ENCODE assay signal across 20 cellular contexts in genomic region chr11:70662691-70663098, GRCh38.
DNase-seq lines count a peak whose midpoint lies in the region; ATAC-seq and TF ChIP-seq lines count a peak whose summit lies in the region.
"Had no signal": no experiment of that assay in that cellular context is flagged by ENCODE, and none has a peak within 500 bp of the region (broad histone marks: within the 10 kb centered on the region; RNA-seq: fewer than 3 reads in every experiment).

No MANE protein-coding gene starts in this region.

- no peaks in the 10 kb centered on the region for H3K36me3 ChIP-seq in ACC112 (ENCODE audit: insufficient read depth, low read length)
- no peaks in the 10 kb centered on the region for H3K36me3 ChIP-seq in fibroblast of lung (ENCODE audit: control insufficient read depth, insufficient read depth, low read length)
- H3K36me3 ChIP-seq in vagina: no peaks in the 10 kb centered on the region
- no peaks in the 10 kb centered on the region for H3K36me3 ChIP-seq in heart right ventricle

- DNase-seq in RPMI7951 (ENCODE audit: low read depth) (peak; percentile 52), fibroblast of lung (ENCODE audit: low read depth in 2 of 2) (no peak), nephron progenitor cell (peak; percentile 36), HT-29 (ENCODE audit: low spot score) (no peak), vagina (ENCODE audit: extremely low spot score in 2 of 2) (no peak), heart right ventricle (no peak)
- no peak for DNase-seq in naive thymus-derived CD8-positive, alpha-beta T cell
- DNase-seq: activated CD4-positive, alpha-beta memory T cell treated with anti-CD3 and anti-CD28 coated beads, Interleukin-2, amount 10 ng/mL, durations not matched to agents 7 days and 5 days; CD4-positive, CD25-positive, alpha-beta regulatory T cell; HFFc6; naive B cell; NCI-H1436; NCI-H226 had no signal

- H2AFZ ChIP-seq in ACC112 (ENCODE audit: low read length, unreplicated experiment): peak overlapping the region; percentile 53
- no peak overlapping the region for H2AFZ ChIP-seq in fibroblast of lung (ENCODE audit: low read length)

- 8 to 12% methylated on average over 15 of the region's 15 CpGs for WGBS in heart right ventricle, 2 donors

- TF ChIP-seq POLR2A in vagina (IDR thresholded peaks at IDR 0.05): no peak

- H3K4me3 ChIP-seq in ACC112 (ENCODE audit: low read depth, low read length) (peak overlapping the region; percentile 73), fibroblast of lung (replicated peaks in 1 of 4; ENCODE audit: control extremely low read depth in 1 of 4, insufficient read depth in 1 of 4, low read depth in 3 of 4, low read length in 4 of 4) (no peak overlapping the region), vagina (peak overlapping the region in 1 of 2 donors; percentile 34), heart right ventricle (peak overlapping the region in 3 of 10 donors; percentile 49 to 50 (median 50))
- H3K4me3 ChIP-seq: A549 had no signal

- no peak overlapping the region for H3K9ac ChIP-seq in fibroblast of lung (ENCODE audit: insufficient read depth, low read length)

- H3K4me2 ChIP-seq in fibroblast of lung (ENCODE audit: extremely low read depth, insufficient read depth, low read length): peak overlapping the region; percentile 13
- H3K4me2 ChIP-seq: A549 had no signal

- H3K9me3 ChIP-seq in fibroblast of lung (ENCODE audit: control insufficient read depth, insufficient read depth, low read depth, low read length): no peaks in the 10 kb centered on the region
- H3K9me3 ChIP-seq in vagina: no peaks in the 10 kb centered on the region
- H3K9me3 ChIP-seq in heart right ventricle: no peaks in the 10 kb centered on the region
- H3K9me3 ChIP-seq: A549 had no signal

- no peak for ATAC-seq in naive thymus-derived CD8-positive, alpha-beta T cell
- no peak for ATAC-seq in heart right ventricle
- ATAC-seq: A549, Right ventricle myocardium inferior had no signal

- no peak overlapping the region for H3K27ac Mint-ChIP-seq in nephron progenitor cell
- H3K27ac Mint-ChIP-seq in naive thymus-derived CD8-positive, alpha-beta T cell: no peak overlapping the region
- H3K27ac Mint-ChIP-seq: activated CD4-positive, alpha-beta memory T cell treated with anti-CD3 and anti-CD28 coated beads, Interleukin-2, amount 10 ng/mL, durations not matched to agents 7 days and 5 days; activated T-helper 2 cell treated with anti-CD3 and anti-CD28 coated beads, Interferon-gamma antibody, Interleukin-2, Interleukin-4, amounts not matched to agents 10 μg/mL and 5 μg/mL and 100 μg/mL, durations not matched to agents 14 hours and 24 hours and 36 hours; CD4-positive, CD25-positive, alpha-beta regulatory T cell; HFFc6; stimulated activated naive CD8-positive, alpha-beta T cell treated with anti-CD3 and anti-CD28 coated beads, Interleukin-15, Interleukin-2, amounts not matched to agents 100 ng/mL and 50 ng/mL, for 24 hours had no signal

- H3K4me1 Mint-ChIP-seq in nephron progenitor cell: peaks cover 34% of the 10 kb centered on the region
- peaks cover 0 to 5% (median 4%) of the 10 kb centered on the region in 4 donors for H3K4me1 Mint-ChIP-seq in naive thymus-derived CD8-positive, alpha-beta T cell
- H3K4me1 Mint-ChIP-seq: activated CD4-positive, alpha-beta memory T cell treated with anti-CD3 and anti-CD28 coated beads, Interleukin-2, amount 10 ng/mL, durations not matched to agents 7 days and 5 days; CD4-positive, CD25-positive, alpha-beta regulatory T cell had no signal

- H3K36me3 Mint-ChIP-seq in nephron progenitor cell (ENCODE audit: low read depth): no peaks in the 10 kb centered on the region
- H3K36me3 Mint-ChIP-seq in naive thymus-derived CD8-positive, alpha-beta T cell: no peaks in the 10 kb centered on the region
- H3K36me3 Mint-ChIP-seq: CD4-positive, CD25-positive, alpha-beta regulatory T cell; naive B cell had no signal

- POLR2A ChIA-PET in naive thymus-derived CD8-positive, alpha-beta T cell (lab: Charles Lee): no interaction called here

- peaks cover 10% of the 10 kb centered on the region for H3K4me1 ChIP-seq in ACC112 (ENCODE audit: control insufficient read depth, insufficient read depth, low read length, unreplicated experiment)
- H3K4me1 ChIP-seq in fibroblast of lung (ENCODE audit: control insufficient read depth, extremely low read depth, insufficient read depth, low read length): no peaks in the 10 kb centered on the region
- peaks cover 10% of the 10 kb centered on the region for H3K4me1 ChIP-seq in vagina
- H3K4me1 ChIP-seq in heart right ventricle: peaks cover 3 to 17% (median 13%) of the 10 kb centered on the region in 9 donors
- H3K4me1 ChIP-seq: A549 had no signal

- no peaks in the 10 kb centered on the region for H4K20me1 ChIP-seq in fibroblast of lung (ENCODE audit: control insufficient read depth, extremely low read depth, insufficient read depth, low read length)

- TF ChIP-seq CTCF in fibroblast of lung (conservative IDR thresholded peaks at IDR 0.05 in 1 of 2, IDR thresholded peaks at IDR 0.05 in 1 of 2; ENCODE audit: low read depth in 1 of 2, low read length in 2 of 2) (no peak), nephron progenitor cell (IDR thresholded peaks at IDR 0.05) (no peak), vagina (IDR thresholded peaks at IDR 0.05) (no peak), heart right ventricle (IDR thresholded peaks at IDR 0.05) (no peak)

- no peaks in the 10 kb centered on the region for H3K27me3 ChIP-seq in ACC112 (ENCODE audit: insufficient read depth, low read length)
- H3K27me3 ChIP-seq in fibroblast of lung (ENCODE audit: control insufficient read depth, insufficient read depth, low read length): peaks cover 2% of the 10 kb centered on the region
- peaks cover 5% of the 10 kb centered on the region for H3K27me3 ChIP-seq in vagina
- peaks cover 13 to 88% (median 65%) of the 10 kb centered on the region in 7 donors for H3K27me3 ChIP-seq in heart right ventricle

- H3K27me3 Mint-ChIP-seq in nephron progenitor cell (ENCODE audit: low read depth, poor library complexity): peaks cover 69% of the 10 kb centered on the region
- H3K27me3 Mint-ChIP-seq in naive thymus-derived CD8-positive, alpha-beta T cell: peaks cover 22 to 70% (median 37%) of the 10 kb centered on the region in 5 donors

- intact Hi-C loops in vagina (cut with DNase I): no loop called here
- intact Hi-C loops in heart right ventricle (cut with DNase I): no loop called here

- peak overlapping the region; percentile 63 for H3K4me3 Mint-ChIP-seq in nephron progenitor cell
- no peak overlapping the region for H3K4me3 Mint-ChIP-seq in naive thymus-derived CD8-positive, alpha-beta T cell
- H3K4me3 Mint-ChIP-seq: activated CD4-positive, alpha-beta memory T cell treated with anti-CD3 and anti-CD28 coated beads, Interleukin-2, amount 10 ng/mL, durations not matched to agents 7 days and 5 days; CD4-positive, CD25-positive, alpha-beta regulatory T cell; central memory CD8-positive, alpha-beta T cell; naive B cell; stimulated activated naive CD8-positive, alpha-beta T cell treated with anti-CD3 and anti-CD28 coated beads, Interleukin-15, Interleukin-2, amounts not matched to agents 100 ng/mL and 50 ng/mL, for 24 hours had no signal

- no peaks in the 10 kb centered on the region for H3K9me3 Mint-ChIP-seq in nephron progenitor cell
- H3K9me3 Mint-ChIP-seq in naive thymus-derived CD8-positive, alpha-beta T cell: peaks cover 0 to 10% (median 0%) of the 10 kb centered on the region in 9 donors
- H3K9me3 Mint-ChIP-seq: activated CD4-positive, alpha-beta memory T cell treated with anti-CD3 and anti-CD28 coated beads, Interleukin-2, amount 10 ng/mL, durations not matched to agents 7 days and 5 days; activated T-helper 2 cell treated with anti-CD3 and anti-CD28 coated beads, Interferon-gamma antibody, Interleukin-2, Interleukin-4, amounts not matched to agents 10 μg/mL and 5 μg/mL and 100 μg/mL, durations not matched to agents 14 hours and 24 hours and 36 hours; central memory CD8-positive, alpha-beta T cell had no signal

- H3K27ac ChIP-seq in ACC112 (ENCODE audit: low read depth, low read length): no peak overlapping the region
- H3K27ac ChIP-seq in fibroblast of lung (ENCODE audit: insufficient read depth, low read length): no peak overlapping the region
- no peak overlapping the region for H3K27ac ChIP-seq in vagina
- no peak overlapping the region for H3K27ac ChIP-seq in heart right ventricle
- H3K27ac ChIP-seq: A549, VCaP had no signal

- H3K79me2 ChIP-seq in ACC112 (ENCODE audit: control insufficient read depth, insufficient read depth, low read length, unreplicated experiment) (no peaks in the 10 kb centered on the region), fibroblast of lung (ENCODE audit: control insufficient read depth, insufficient read depth, low read length) (no peaks in the 10 kb centered on the region)

Comparison
In these comparisons a context has a peak if more than half of its experiments do, and no peak if none do; other contexts are left out.
1. DNase-seq: peak in RPMI7951 (single experiment) and nephron progenitor cell (single experiment); none in fibroblast of lung (0 of 2), HT-29 (single experiment), naive thymus-derived CD8-positive, alpha-beta T cell (0 of 10), vagina (0 of 2) and heart right ventricle (0 of 2).